9 cellular contexts compared by ENCODE assay signal in genomic region chr16:19192865-19193264, GRCh38. TPM values are rescaled to one million over a fixed set of nuclear protein-coding genes. Genes with fewer than 3 reads are reported as not detected.
"Had no signal": no experiment of that assay in that cellular context is flagged by ENCODE, and none has a peak within 500 bp of the region (broad histone marks: within the 10 kb centered on the region; RNA-seq: fewer than 3 reads in every experiment).

No MANE protein-coding gene starts in this region.

- H3K27ac ChIP-seq: HL-60 had no signal

- FAIRE-seq: H1, H54 had no signal

- ATAC-seq: GM23338, K562 had no signal

- DNase-seq: H9, HCEC 1CT, KG1 had no signal

RNA-seq across cellular contexts. Expression of gene SYT17, which starts 24.8 kb away (rescaled TPM):
- total RNA-seq: IMR-90, K562 had no signal
- polyA plus RNA-seq: IMR-90, K562 had no signal
